In genomic region chr17:8965394-8966168, GRCh38 we compare ENCODE assay signal across 9 cellular contexts. TPM values are rescaled to one million over a fixed set of nuclear protein-coding genes. Genes with fewer than 3 reads are reported as not detected.
DNase-seq lines count a peak whose midpoint lies in the region; ATAC-seq, FAIRE-seq and TF ChIP-seq lines count a peak whose summit lies in the region.
"Had no signal": no experiment of that assay in that cellular context is flagged by ENCODE, and none has a peak within 500 bp of the region (broad histone marks: within the 10 kb centered on the region; RNA-seq: fewer than 3 reads in every experiment).

PIK3R5 (minus strand) TSS chr17:8965707; CDS start chr17:8911494, 54,213 bp downstream.

- H3K9me3 ChIP-seq in smooth muscle cell (replicated peaks; ENCODE audit: low read depth), result no peaks in the 10 kb centered on the region

- H2AFZ ChIP-seq in smooth muscle cell (ENCODE audit: low read depth), result no peak within 1 kb of the TSS

- H3K36me3 ChIP-seq in smooth muscle cell (ENCODE audit: low read depth), result no peaks in the 10 kb centered on the region
- no peaks in the 10 kb centered on the region for H3K36me3 ChIP-seq in brain microvascular endothelial cell (replicated peaks)

- no peaks in the 10 kb centered on the region for H3F3A ChIP-seq in smooth muscle cell (ENCODE audit: low read depth)

- DNase-seq in CMK (ENCODE audit: low read depth) (peak; percentile 62), NCI-H69 (lab: John Stamatoyannopoulos, UW) (peak; percentile 45), activated T-cell treated with anti-CD3 and anti-CD28 coated beads for 48 hours (ENCODE audit: low read depth) (peak; percentile 80), left ventricle myocardium superior (peak; percentile 67), smooth muscle cell (lab: John Stamatoyannopoulos, UW; ENCODE audit: unreplicated experiment) (no peak), brain microvascular endothelial cell (no peak), D721Med (ENCODE audit: insufficient read length, low spot score) (no peak)

- intact Hi-C loops in left ventricle myocardium superior (cut with micrococcal nuclease), result no loop called here

- no peaks in the 10 kb centered on the region for H4K20me1 ChIP-seq in smooth muscle cell (ENCODE audit: low read depth)

- in situ Hi-C loops in brain microvascular endothelial cell (cut with HindIII; ENCODE audit: low pct_ligation_motif_present, low sequenced_read_pairs), result no loop called here

- WGBS in smooth muscle cell (ENCODE audit: low lambda C conversion rate), result 3% methylated on average over 55 of the region's 72 CpGs

- peak within 1 kb of the TSS; percentile 54 for H3K4me2 ChIP-seq in smooth muscle cell

- peak; percentile 61 for ATAC-seq in GM21717 (IDR thresholded peaks at IDR 0.05; ENCODE audit: unreplicated experiment)
- ATAC-seq in left ventricle myocardium superior, result peak; percentile 85

- H3K79me2 ChIP-seq in smooth muscle cell (ENCODE audit: low read depth), result no peaks in the 10 kb centered on the region

- no peak within 1 kb of the TSS for H3K9ac ChIP-seq in smooth muscle cell (ENCODE audit: low read depth)

- no peaks in the 10 kb centered on the region for H3K4me1 ChIP-seq in smooth muscle cell (ENCODE audit: low read depth)

- no peak for TF ChIP-seq CTCF in smooth muscle cell (IDR thresholded peaks at IDR 0.05; ENCODE audit: borderline replicate concordance, insufficient read depth, poor library complexity, severe bottlenecking)
- TF ChIP-seq CTCF in brain microvascular endothelial cell (IDR thresholded peaks at IDR 0.05; ENCODE audit: low read depth, low read length, missing control alignments), result no peak
- TF ChIP-seq CTCF in D721Med (IDR thresholded peaks at IDR 0.05; ENCODE audit: insufficient read depth, missing control alignments), result no peak

- peak within 1 kb of the TSS; percentile 31 for H3K4me3 ChIP-seq in smooth muscle cell
- H3K4me3 ChIP-seq in brain microvascular endothelial cell (ENCODE audit: low read depth, low read length), result no peak within 1 kb of the TSS

- H3K27ac ChIP-seq in smooth muscle cell (ENCODE audit: low read depth), result no peak within 1 kb of the TSS
- no peak within 1 kb of the TSS for H3K27ac ChIP-seq in brain microvascular endothelial cell

- no peak for FAIRE-seq in D721Med (lab: Jason Lieb, UNC)

- H3K27me3 ChIP-seq in smooth muscle cell (ENCODE audit: low read depth) (peaks cover 83% of the 10 kb centered on the region), brain microvascular endothelial cell (replicated peaks) (peaks cover 6% of the 10 kb centered on the region)

RNA-seq across cellular contexts. Expression of gene PIK3R5, which starts in this region (rescaled TPM):
- total RNA-seq in left ventricle myocardium superior (2.5 TPM), smooth muscle cell (0.27 TPM in 1 of 2 replicates, not detected in the other)
- not detected in 2 replicates for polyA plus RNA-seq in smooth muscle cell
- total RNA-seq: fibroblast of villous mesenchyme had no signal

Comparison
In these comparisons a context has a peak if more than half of its experiments do, and no peak if none do; other contexts are left out.
1. DNase-seq: peak in CMK (single experiment), NCI-H69 (single experiment), activated T-cell treated with anti-CD3 and anti-CD28 coated beads for 48 hours (single experiment) and left ventricle myocardium superior (single experiment); none in smooth muscle cell (single experiment), brain microvascular endothelial cell (single experiment) and D721Med (single experiment).